8 cellular contexts compared by ENCODE assay signal in the genomic region with DNA sequence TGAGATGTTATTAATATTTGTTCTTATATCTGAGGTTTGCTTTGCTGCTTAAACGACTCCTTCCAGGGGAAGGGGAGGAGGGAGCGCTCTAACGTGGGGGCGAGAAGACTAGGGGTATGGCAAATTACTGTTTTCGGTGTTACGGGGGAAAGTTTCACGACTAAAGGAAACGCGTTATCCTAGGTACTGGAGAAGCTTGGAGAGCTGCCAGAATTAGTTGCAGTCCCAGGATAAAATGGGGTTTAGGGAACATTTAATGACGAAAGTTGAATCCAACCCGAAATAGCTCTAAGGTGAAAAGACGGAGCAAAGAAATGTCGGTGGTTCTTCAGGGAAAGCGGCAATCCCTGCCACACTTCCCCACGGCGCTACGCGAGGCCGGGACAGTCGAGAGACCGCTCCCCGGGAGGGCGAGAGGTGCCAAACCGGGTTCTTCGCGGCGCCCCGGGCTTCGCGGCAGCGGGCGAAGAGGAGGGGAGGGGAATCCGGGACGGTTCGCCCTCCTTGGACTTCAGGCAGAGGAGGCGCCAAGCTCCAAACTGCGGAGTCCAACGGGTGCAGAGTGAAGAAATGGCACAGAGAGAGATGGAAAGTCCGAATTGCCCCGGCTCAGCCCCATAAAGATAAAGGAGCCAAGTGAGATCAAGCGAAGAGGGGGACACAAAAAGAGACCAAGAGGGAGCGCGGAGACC. TPM values are rescaled to one million over a fixed set of nuclear protein-coding genes. Genes with fewer than 3 reads are reported as not detected.
DNase-seq lines count a peak whose midpoint lies in the region; ATAC-seq and TF ChIP-seq lines count a peak whose summit lies in the region.

No MANE protein-coding gene starts in this region.

- ATAC-seq in HG02870 (IDR thresholded peaks at IDR 0.05; ENCODE audit: unreplicated experiment) (peak; percentile 5), SK-N-SH treated with all-trans-retinoic acid at 6 μM for 48 hours (peak; percentile 50)

- intact Hi-C loops in uterus (cut with DNase I; ENCODE audit: low total_unique reads): no loop called here

- TF ChIP-seq POLR2A in uterus (IDR thresholded peaks at IDR 0.05): no peak

- H3K36me3 ChIP-seq in uterus: no peaks in the 10 kb centered on the region

- H3K27me3 ChIP-seq in mononuclear cell (ENCODE audit: insufficient read depth, low read length): no peaks in the 10 kb centered on the region
- H3K27me3 ChIP-seq in uterus: no peaks in the 10 kb centered on the region

- peak overlapping the region; percentile 86 to 87 for H3K27ac ChIP-seq in uterus

- H3K4me1 ChIP-seq in mononuclear cell (ENCODE audit: insufficient read depth, low read length) (peaks cover 22% of the 10 kb centered on the region), uterus (no peaks in the 10 kb centered on the region)

- no peaks in the 10 kb centered on the region for H3K9me3 ChIP-seq in mononuclear cell (ENCODE audit: low read depth, low read length)
- H3K9me3 ChIP-seq in uterus: no peaks in the 10 kb centered on the region

- no peak for TF ChIP-seq CTCF in uterus (IDR thresholded peaks at IDR 0.05)

- DNase-seq in activated T-cell treated with anti-CD3 and anti-CD28 coated beads for 48 hours (ENCODE audit: low read depth): peak; percentile 10
- no peak for DNase-seq in activated T-cell treated with anti-CD3 and anti-CD28 coated beads for 4 hours
- peak; percentile 2 for DNase-seq in effector CD4-positive, alpha-beta T cell
- peak in 1 of 2 donors; percentile 20 for DNase-seq in uterus
- no peak for DNase-seq in islet precursor cell

- H3K4me3 ChIP-seq in mononuclear cell (ENCODE audit: low read length) (peak overlapping the region; percentile 80), uterus (peak overlapping the region; percentile 71 to 72)

TF ChIP-seq in SK-N-SH treated with all-trans-retinoic acid at 6 μM for 48 hours, 23 proteins besides CTCF, POLR2A, EP300 and RAD21:
- TF ChIP-seq, protein P1, sequence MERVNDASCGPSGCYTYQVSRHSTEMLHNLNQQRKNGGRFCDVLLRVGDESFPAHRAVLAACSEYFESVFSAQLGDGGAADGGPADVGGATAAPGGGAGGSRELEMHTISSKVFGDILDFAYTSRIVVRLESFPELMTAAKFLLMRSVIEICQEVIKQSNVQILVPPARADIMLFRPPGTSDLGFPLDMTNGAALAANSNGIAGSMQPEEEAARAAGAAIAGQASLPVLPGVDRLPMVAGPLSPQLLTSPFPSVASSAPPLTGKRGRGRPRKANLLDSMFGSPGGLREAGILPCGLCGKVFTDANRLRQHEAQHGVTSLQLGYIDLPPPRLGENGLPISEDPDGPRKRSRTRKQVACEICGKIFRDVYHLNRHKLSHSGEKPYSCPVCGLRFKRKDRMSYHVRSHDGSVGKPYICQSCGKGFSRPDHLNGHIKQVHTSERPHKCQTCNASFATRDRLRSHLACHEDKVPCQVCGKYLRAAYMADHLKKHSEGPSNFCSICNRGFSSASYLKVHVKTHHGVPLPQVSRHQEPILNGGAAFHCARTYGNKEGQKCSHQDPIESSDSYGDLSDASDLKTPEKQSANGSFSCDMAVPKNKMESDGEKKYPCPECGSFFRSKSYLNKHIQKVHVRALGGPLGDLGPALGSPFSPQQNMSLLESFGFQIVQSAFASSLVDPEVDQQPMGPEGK (CRISPR knock-in tag; IDR thresholded peaks at IDR 0.05; ENCODE audit: borderline replicate concordance): no peak
- TF ChIP-seq BACH2 (CRISPR knock-in tag; IDR thresholded peaks at IDR 0.05; ENCODE audit: borderline replicate concordance): no peak
- TF ChIP-seq ZNF8 (CRISPR knock-in tag; IDR thresholded peaks at IDR 0.05): no peak
- TF ChIP-seq GLIS3 (CRISPR knock-in tag; IDR thresholded peaks at IDR 0.05): no peak
- TF ChIP-seq ARNTL (CRISPR knock-in tag; IDR thresholded peaks at IDR 0.05; ENCODE audit: borderline replicate concordance, low read depth): no peak

RNA-seq across cellular contexts. Expression of a gene that starts 0.7 kb away (rescaled TPM):
- 107 TPM for total RNA-seq in mononuclear cell
- 100 to 1,000 TPM in 2 of 4 donors, 10 to 100 TPM in 2; 54.3 to 180 (median 80.1) TPM for total RNA-seq in uterus

Comparison
In these comparisons a context has a peak if more than half of its experiments do, and no peak if none do; other contexts are left out.
1. DNase-seq: peak in activated T-cell treated with anti-CD3 and anti-CD28 coated beads for 48 hours (single experiment) and effector CD4-positive, alpha-beta T cell (single experiment); none in activated T-cell treated with anti-CD3 and anti-CD28 coated beads for 4 hours (single experiment) and islet precursor cell (single experiment).